ENCODE assay signal across 8 cellular contexts in the genomic region with DNA sequence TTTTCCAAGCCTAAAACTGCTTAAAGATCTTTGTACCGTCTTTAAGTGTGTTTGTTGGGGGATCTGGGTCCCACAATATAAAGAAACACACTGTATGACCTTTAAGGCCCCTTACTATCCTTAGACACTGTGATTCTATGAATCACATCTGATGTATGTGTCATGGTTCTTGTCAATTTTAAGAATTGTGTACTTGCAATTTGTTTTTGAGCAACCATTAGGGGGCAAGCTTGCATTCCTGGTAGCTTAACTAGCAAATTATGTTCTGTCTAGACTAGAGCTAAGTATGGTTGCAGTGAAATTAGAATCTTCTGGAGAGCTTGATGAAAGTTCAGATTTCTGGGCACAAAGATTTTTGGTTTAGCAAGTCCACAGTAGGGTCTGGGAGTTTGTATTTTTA.
A peak's percentile ranks its signal among the peaks of the same experiment; 100 is the strongest.
DNase-seq lines count a peak whose midpoint lies in the region; ATAC-seq and TF ChIP-seq lines count a peak whose summit lies in the region.

No MANE protein-coding gene starts in this region.

- H3K79me2 ChIP-seq in DOHH2 (ENCODE audit: control insufficient read depth, low read length), result no peaks in the 10 kb centered on the region

- no peak for TF ChIP-seq POLR2A in prostate gland (IDR thresholded peaks at IDR 0.05)

- peak; percentile 67 for TF ChIP-seq CTCF in DOHH2 (IDR thresholded peaks at IDR 0.05; ENCODE audit: low read depth, low read length, poor library complexity, severe bottlenecking)
- TF ChIP-seq CTCF in WI38 (IDR thresholded peaks at IDR 0.05; ENCODE audit: low read depth, low read length), result peak; percentile 41; the same call in 1 of the 2 replicates
- peak; percentile 67 for TF ChIP-seq CTCF in kidney epithelial cell (IDR thresholded peaks at IDR 0.05; ENCODE audit: insufficient read depth, low read length, poor library complexity, severe bottlenecking)
- TF ChIP-seq CTCF in prostate gland (IDR thresholded peaks at IDR 0.05), result peak in 1 of 4 experiments; percentile 27

- ATAC-seq in GM19463 (IDR thresholded peaks at IDR 0.05; ENCODE audit: unreplicated experiment), result peak; percentile 92

- intact Hi-C loops in prostate gland (cut with DNase I), result no loop called here

- H3K4me1 ChIP-seq in DOHH2 (ENCODE audit: control insufficient read depth, low read length) (no peaks in the 10 kb centered on the region), prostate gland (replicated peaks) (no peaks in the 10 kb centered on the region)

- WGBS in prostate gland, result 84% methylated on average over 1 of the region's 1 CpG

- no peaks in the 10 kb centered on the region for H3F3A ChIP-seq in DOHH2 (ENCODE audit: control insufficient read depth, insufficient read depth)

- H3K27me3 ChIP-seq in DOHH2 (ENCODE audit: control insufficient read depth, low read length) (0 out of 2 replicates have a peak, but pooled peaks cover 2% of the 10 kb centered on the region), kidney epithelial cell (ENCODE audit: control insufficient read depth, insufficient read depth, low read length) (no peaks in the 10 kb centered on the region), prostate gland (replicated peaks; ENCODE audit: insufficient read depth) (no peaks in the 10 kb centered on the region)

- H3K36me3 ChIP-seq in DOHH2 (ENCODE audit: control insufficient read depth, low read length) (no peaks in the 10 kb centered on the region), kidney epithelial cell (ENCODE audit: control insufficient read depth, insufficient read depth, low read length) (no peaks in the 10 kb centered on the region), prostate gland (no peaks in the 10 kb centered on the region)

- H4K20me1 ChIP-seq in DOHH2 (ENCODE audit: control insufficient read depth, insufficient read depth, low read depth, low read length), result no peaks in the 10 kb centered on the region

- H3K27ac ChIP-seq in DOHH2 (ENCODE audit: low read depth, low read length), result no peak overlapping the region
- no peak overlapping the region for H3K27ac ChIP-seq in prostate gland

- H3K4me3 ChIP-seq in DOHH2 (ENCODE audit: low read length) (no peak overlapping the region), WI38 (ENCODE audit: low read depth, low read length) (no peak overlapping the region), kidney epithelial cell (ENCODE audit: low read depth, low read length) (no peak overlapping the region), prostate gland (no peak overlapping the region)

- DNase-seq in M059J (ENCODE audit: low read depth), result peak; percentile 77
- peak; percentile 48 for DNase-seq in kidney epithelial cell (ENCODE audit: low read depth)
- DNase-seq in prostate gland (ENCODE audit: low spot score), result no peak
- no peak for DNase-seq in T-helper 9 cell
- no peak for DNase-seq in stimulated activated CD4-positive, alpha-beta T cell treated with anti-CD3 and anti-CD28 coated beads, Interleukin-12 subunit alpha, Interleukin-12 subunit beta, amount 100 ng/mL, for 4 hours

- no peaks in the 10 kb centered on the region for H3K9me2 ChIP-seq in DOHH2 (replicated peaks; ENCODE audit: control insufficient read depth, low read length)

- no peak overlapping the region for H3K4me2 ChIP-seq in DOHH2 (ENCODE audit: low read length)

- H3K9me3 ChIP-seq in DOHH2 (ENCODE audit: control insufficient read depth, insufficient read depth, low read length) (no peaks in the 10 kb centered on the region), prostate gland (no peaks in the 10 kb centered on the region)

Comparison
In these comparisons a context has a peak if more than half of its experiments do, and no peak if none do; other contexts are left out.
1. DNase-seq: peak in M059J (single experiment) and kidney epithelial cell (single experiment); none in prostate gland (single experiment), T-helper 9 cell (single experiment) and stimulated activated CD4-positive, alpha-beta T cell treated with anti-CD3 and anti-CD28 coated beads, Interleukin-12 subunit alpha, Interleukin-12 subunit beta, amount 100 ng/mL, for 4 hours (single experiment).